In genomic region chr21:28632718-28633408, GRCh38 we compare ENCODE assay signal across 12 cellular contexts.
DNase-seq lines count a peak whose midpoint lies in the region; ATAC-seq and TF ChIP-seq lines count a peak whose summit lies in the region.
"Had no signal": no experiment of that assay in that cellular context is flagged by ENCODE, and none has a peak within 500 bp of the region (broad histone marks: within the 10 kb centered on the region; RNA-seq: fewer than 3 reads in every experiment).

No MANE protein-coding gene starts in this region.

- H3K27ac ChIP-seq in left lung (peak overlapping the region; percentile 14 to 20), urinary bladder (ENCODE audit: low read depth) (peak overlapping the region; percentile 43)
- H3K27ac ChIP-seq in CD8-positive, alpha-beta memory T cell (ENCODE audit: low read depth, low read length), result no peak overlapping the region
- H3K27ac ChIP-seq: 22Rv1 had no signal

- no peak for TF ChIP-seq CTCF in left lung (IDR thresholded peaks at IDR 0.05)

- peaks cover under 1 to 4% (median 1%) of the 10 kb centered on the region in 3 donors for H3K36me3 Mint-ChIP-seq in CD8-positive, alpha-beta memory T cell

- peaks cover 5 to 43% (median 28%) of the 10 kb centered on the region in 3 donors for H3K4me1 Mint-ChIP-seq in CD8-positive, alpha-beta memory T cell

- 16% methylated on average over 3 of the region's 3 CpGs for WGBS in urinary bladder

- DNase-seq in DMS53 (lab: John Stamatoyannopoulos, UW) (peak; percentile 1), DMS53 treated with DMSO at 0.1 percent for 48 hours (lab: John Stamatoyannopoulos, UW; ENCODE audit: unreplicated experiment) (no peak), dedifferentiated amniotic fluid mesenchymal stem cell (ENCODE audit: extremely low spot score) (peak; percentile 42), left lung (no peak)
- no peak for DNase-seq in CD8-positive, alpha-beta memory T cell
- no peak for DNase-seq in activated T-cell treated with anti-CD3 and anti-CD28 coated beads, Interleukin-2, amount 50 U/mL, for 48 hours
- DNase-seq: spleen, T1000 had no signal

- H3K9me3 ChIP-seq in left lung, result no peaks in the 10 kb centered on the region
- H3K9me3 ChIP-seq in CD8-positive, alpha-beta memory T cell (ENCODE audit: low read length), result no peaks in the 10 kb centered on the region
- H3K9me3 ChIP-seq: spleen had no signal

- H3K27me3 Mint-ChIP-seq in CD8-positive, alpha-beta memory T cell, result no peaks in the 10 kb centered on the region

- no peaks in the 10 kb centered on the region for H3K4me1 ChIP-seq in left lung
- no peaks in the 10 kb centered on the region for H3K4me1 ChIP-seq in urinary bladder (ENCODE audit: insufficient read depth)
- no peaks in the 10 kb centered on the region for H3K4me1 ChIP-seq in CD8-positive, alpha-beta memory T cell (ENCODE audit: insufficient read depth, low read length)

- peak overlapping the region in 4 of 8 donors; percentile 14 to 58 (median 44) for H3K27ac Mint-ChIP-seq in CD8-positive, alpha-beta memory T cell

- CTCF ChIA-PET in CD8-positive, alpha-beta memory T cell (lab: Charles Lee), result no interaction called here

- H3K36me3 ChIP-seq in left lung (no peaks in the 10 kb centered on the region), urinary bladder (ENCODE audit: insufficient read depth) (no peaks in the 10 kb centered on the region)
- H3K36me3 ChIP-seq in CD8-positive, alpha-beta memory T cell (ENCODE audit: insufficient read depth, low read length), result no peaks in the 10 kb centered on the region
- H3K36me3 ChIP-seq: spleen had no signal

- ATAC-seq in left lung (no peak), GM18907 (IDR thresholded peaks at IDR 0.05; ENCODE audit: unreplicated experiment) (no peak)
- ATAC-seq: activated naive CD4-positive, alpha-beta T cell treated with anti-CD3 and anti-CD28 coated beads, Interleukin-2, amount 50 U/mL, for 72 hours had no signal

- H3K4me3 ChIP-seq in left lung, result no peak overlapping the region
- no peak overlapping the region for H3K4me3 ChIP-seq in urinary bladder (ENCODE audit: low read depth, low read length)
- no peak overlapping the region for H3K4me3 ChIP-seq in CD8-positive, alpha-beta memory T cell (ENCODE audit: low read length)
- H3K4me3 ChIP-seq: spleen had no signal

- H3K4me3 Mint-ChIP-seq in CD8-positive, alpha-beta memory T cell, result no peak overlapping the region

- H3K27me3 ChIP-seq in left lung, result no peaks in the 10 kb centered on the region
- H3K27me3 ChIP-seq in CD8-positive, alpha-beta memory T cell (ENCODE audit: insufficient read depth, low read length, poor library complexity, severe bottlenecking), result no peaks in the 10 kb centered on the region
- H3K27me3 ChIP-seq: spleen had no signal

- intact Hi-C loops in left lung (cut with DNase I), result no loop called here

- POLR2A ChIA-PET in CD8-positive, alpha-beta memory T cell (lab: Charles Lee), result no interaction called here

- no peaks in the 10 kb centered on the region for H3K9me3 Mint-ChIP-seq in CD8-positive, alpha-beta memory T cell

Comparison
In these comparisons a context has a peak if more than half of its experiments do, and no peak if none do; other contexts are left out.
1. DNase-seq: peak in DMS53 (single experiment) and dedifferentiated amniotic fluid mesenchymal stem cell (single experiment); none in DMS53 treated with DMSO at 0.1 percent for 48 hours (single experiment), left lung (0 of 2), CD8-positive, alpha-beta memory T cell (0 of 5) and activated T-cell treated with anti-CD3 and anti-CD28 coated beads, Interleukin-2, amount 50 U/mL, for 48 hours (0 of 2).